1 cellular context compared by ENCODE assay signal in genomic region chr2:241695676-241696075, GRCh38.
TF ChIP-seq lines count a peak whose summit lies in the region.

No MANE protein-coding gene starts in this region.

TF ChIP-seq in HepG2, 621 proteins besides CTCF, POLR2A, EP300 and RAD21:
- TF ChIP-seq ZNF12 (CRISPR knock-in tag; IDR thresholded peaks at IDR 0.05) (no peak), MYC (CRISPR knock-in tag; IDR thresholded peaks at IDR 0.05; ENCODE audit: borderline replicate concordance) (no peak), NR2F6 (IDR thresholded peaks at IDR 0.05) (no peak), NR2F6 (CRISPR knock-in tag; IDR thresholded peaks at IDR 0.05) (no peak), HNRNPUL1 (IDR thresholded peaks at IDR 0.05; ENCODE audit: low read depth, low read length) (no peak), HNF1B (CRISPR knock-in tag; IDR thresholded peaks at IDR 0.05) (no peak), TCF12 (IDR thresholded peaks at IDR 0.05) (no peak), TCF12 (CRISPR knock-in tag; IDR thresholded peaks at IDR 0.05) (no peak), ONECUT2 (CRISPR knock-in tag; IDR thresholded peaks at IDR 0.05) (no peak), SETDB1 (CRISPR knock-in tag; IDR thresholded peaks at IDR 0.05; ENCODE audit: borderline replicate concordance) (no peak), ZNF274 (CRISPR knock-in tag; IDR thresholded peaks at IDR 0.05) (no peak), NCOA2 (CRISPR knock-in tag; IDR thresholded peaks at IDR 0.05) (no peak), SATB2 (CRISPR knock-in tag; IDR thresholded peaks at IDR 0.05) (no peak), FLYWCH1 (CRISPR knock-in tag; IDR thresholded peaks at IDR 0.05) (no peak), AHR (CRISPR knock-in tag; IDR thresholded peaks at IDR 0.05) (no peak), ZNF260 (CRISPR knock-in tag; IDR thresholded peaks at IDR 0.05; ENCODE audit: borderline replicate concordance, low read depth) (no peak)
